ENCODE assay signal across 4 cellular contexts in the genomic region with DNA sequence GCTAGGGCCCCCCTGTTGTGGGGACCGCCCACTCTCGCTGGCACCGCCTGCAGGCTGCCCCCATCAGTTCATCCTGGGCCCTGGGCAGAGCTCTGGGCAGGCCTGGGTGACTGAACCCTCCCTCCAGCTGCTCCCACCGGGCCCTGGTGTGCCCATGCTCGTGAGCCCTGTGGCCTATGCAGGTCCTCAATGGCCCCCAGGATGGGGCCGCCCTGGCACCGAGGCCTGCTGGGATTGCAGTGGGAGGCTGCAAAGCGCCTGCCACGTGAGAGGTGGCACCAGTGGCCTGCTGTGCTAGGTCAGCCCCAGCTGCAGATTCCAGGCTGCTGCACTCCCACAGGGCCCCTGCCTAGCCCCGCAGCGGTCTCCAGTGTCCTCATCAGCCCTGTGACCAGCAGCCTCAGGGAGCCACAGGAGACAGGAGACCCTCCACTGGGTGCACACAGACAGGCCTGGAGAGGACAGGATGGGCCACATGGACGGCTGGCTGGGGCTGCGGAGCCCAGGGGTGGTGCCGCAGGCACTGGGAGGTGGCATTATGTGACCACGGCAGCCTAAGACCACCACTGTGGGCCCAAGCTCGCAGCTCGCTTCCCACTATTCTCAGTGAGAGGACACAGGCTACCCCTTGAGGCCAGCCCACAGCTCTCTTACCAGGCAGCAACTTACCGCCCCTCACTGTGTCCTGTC.
DNase-seq lines count a peak whose midpoint lies in the region; ATAC-seq and TF ChIP-seq lines count a peak whose summit lies in the region.
"Not testable (repeated sequence)": the region's sequence is repeated elsewhere in the genome, so short reads cannot be mapped to it uniquely, and the experiment has no call there.

No MANE protein-coding gene starts in this region.

- H3K4me3 Mint-ChIP-seq in endodermal cell; natural killer cell treated with Interleukin-12 subunit alpha and Interleukin-12 subunit beta and Interleukin-15 and Interleukin-18, amount 100 ng/mL, for 72 hours: not testable (repeated sequence)

- H2AFZ ChIP-seq in osteoblast (ENCODE audit: low read length) = not testable (repeated sequence)

- H3K36me3 Mint-ChIP-seq in endodermal cell (ENCODE audit: low read depth); natural killer cell treated with Interleukin-12 subunit alpha and Interleukin-12 subunit beta and Interleukin-15 and Interleukin-18, amount 100 ng/mL, for 72 hours: not testable (repeated sequence)

- H3K27ac Mint-ChIP-seq in endodermal cell; natural killer cell treated with Interleukin-12 subunit alpha and Interleukin-12 subunit beta and Interleukin-15 and Interleukin-18, amount 100 ng/mL, for 72 hours: not testable (repeated sequence)

- DNase-seq in endodermal cell (peak; percentile 29), mesenteric fat pad (ENCODE audit: low spot score) (peak; percentile 64), osteoblast (ENCODE audit: insufficient read length, low spot score, missing footprints) (peak; percentile 71)
- DNase-seq in natural killer cell treated with Interleukin-12 subunit alpha and Interleukin-12 subunit beta and Interleukin-15 and Interleukin-18, amount 100 ng/mL, for 72 hours (ENCODE audit: low spot score) = peak; percentile 54

- peaks cover 55% of the 10 kb centered on the region for H3K27me3 Mint-ChIP-seq in endodermal cell (ENCODE audit: insufficient read depth)
- H3K27me3 Mint-ChIP-seq in natural killer cell treated with Interleukin-12 subunit alpha and Interleukin-12 subunit beta and Interleukin-15 and Interleukin-18, amount 100 ng/mL, for 72 hours = peaks cover 7 to 24% of the 10 kb centered on the region in 2 donors

- H3K79me2 ChIP-seq in osteoblast (ENCODE audit: insufficient read depth, low read length) = not testable (repeated sequence)

- not testable (repeated sequence) for H3K4me3 ChIP-seq in endodermal cell (ENCODE audit: low read length); osteoblast (ENCODE audit: insufficient read depth, low read length)

- H4K20me1 ChIP-seq in osteoblast (ENCODE audit: insufficient read depth, low read length) = not testable (repeated sequence)

- not testable (repeated sequence) for TF ChIP-seq CTCF in endodermal cell (conservative IDR thresholded peaks at IDR 0.05); osteoblast (IDR thresholded peaks at IDR 0.05; ENCODE audit: extremely low read depth, low read depth, low read length)

- not testable (repeated sequence) for H3K9me3 ChIP-seq in endodermal cell (ENCODE audit: control insufficient read depth, low read length); osteoblast (ENCODE audit: low read depth, low read length)

- not testable (repeated sequence) for H3K4me1 Mint-ChIP-seq in endodermal cell; natural killer cell treated with Interleukin-12 subunit alpha and Interleukin-12 subunit beta and Interleukin-15 and Interleukin-18, amount 100 ng/mL, for 72 hours (ENCODE audit: low read depth in 2 of 2)

- not testable (repeated sequence) for H3K36me3 ChIP-seq in endodermal cell (ENCODE audit: control insufficient read depth, insufficient read depth, low read length); osteoblast (ENCODE audit: insufficient read depth, low read length)

- H3K4me1 ChIP-seq in endodermal cell (ENCODE audit: control insufficient read depth, insufficient read depth, low read length); osteoblast (ENCODE audit: insufficient read depth, low read length): not testable (repeated sequence)

- H3K27me3 ChIP-seq in endodermal cell (ENCODE audit: control insufficient read depth, insufficient read depth, low read length, poor library complexity, severe bottlenecking) = peaks cover 21% of the 10 kb centered on the region
- not testable (repeated sequence) for H3K27me3 ChIP-seq in osteoblast (ENCODE audit: insufficient read depth, low read length)

- H3K9me3 Mint-ChIP-seq in endodermal cell; natural killer cell treated with Interleukin-12 subunit alpha and Interleukin-12 subunit beta and Interleukin-15 and Interleukin-18, amount 100 ng/mL, for 72 hours: not testable (repeated sequence)

- H3K27ac ChIP-seq in endodermal cell (ENCODE audit: low read depth, low read length); osteoblast (ENCODE audit: low read depth, low read length): not testable (repeated sequence)

- H3K4me2 ChIP-seq in osteoblast (ENCODE audit: insufficient read depth, low read length) = not testable (repeated sequence)

- WGBS in endodermal cell (ENCODE audit: insufficient coverage in 1 of 2, insufficient read length in 1 of 2), 2 experiments = 89 to 94% methylated on average over 5 to 10 of the region's 18 CpGs

- ATAC-seq in natural killer cell treated with Interleukin-12 subunit alpha and Interleukin-12 subunit beta and Interleukin-15 and Interleukin-18, amount 100 ng/mL, for 72 hours = not testable (repeated sequence)

- not testable (repeated sequence) for H3K9ac ChIP-seq in endodermal cell (ENCODE audit: extremely low read depth, low read length, poor library complexity, severe bottlenecking)
